8 cellular contexts compared by ENCODE assay signal in genomic region chr14:73026243-73026844, GRCh38. TPM values are rescaled to one million over a fixed set of nuclear protein-coding genes. Genes with fewer than 3 reads are reported as not detected.
DNase-seq lines count a peak whose midpoint lies in the region; ATAC-seq, FAIRE-seq and TF ChIP-seq lines count a peak whose summit lies in the region.

No MANE protein-coding gene starts in this region.

- TF ChIP-seq POLR2A in H54 (IDR thresholded peaks at IDR 0.05; ENCODE audit: low read depth, low read length), result no peak

- FAIRE-seq in H54 (lab: Jason Lieb, UNC), result no peak

- peak overlapping the region; percentile 92 for H3K4me3 Mint-ChIP-seq in activated CD4-positive, alpha-beta memory T cell treated with anti-CD3 and anti-CD28 coated beads, Interleukin-2, amount 10 ng/mL, durations not matched to agents 7 days and 5 days

- H3K27ac Mint-ChIP-seq in activated CD4-positive, alpha-beta memory T cell treated with anti-CD3 and anti-CD28 coated beads, Interleukin-2, amount 10 ng/mL, durations not matched to agents 7 days and 5 days, result peak overlapping the region; percentile 75

- POLR2A ChIA-PET in activated CD4-positive, alpha-beta memory T cell treated with anti-CD3 and anti-CD28 coated beads, Interleukin-2, amount 10 ng/mL, durations not matched to agents 7 days and 5 days (lab: Charles Lee), result interaction anchor here (0.8 to 3.3 kb wide), 7 partner anchors 12 to 464 kb away, joined by 3 to 65 read pairs (median 4); partner anchors contain the start of genes NUMB, RBM25 and RIOX1

- intact Hi-C loops in cardiac septum (cut with DNase I), result loop anchor here (2.0 to 5.0 kb wide), 2 partner anchors 32 to 111 kb away; partner anchors contain the start of genes PSEN1 and RBM25

- peaks cover 30% of the 10 kb centered on the region for H3K36me3 Mint-ChIP-seq in activated CD4-positive, alpha-beta memory T cell treated with anti-CD3 and anti-CD28 coated beads, Interleukin-2, amount 10 ng/mL, durations not matched to agents 7 days and 5 days (ENCODE audit: low read depth)

- H3K4me3 ChIP-seq in skeletal muscle cell (ENCODE audit: low read depth, low read length), result peak overlapping the region; percentile 79

- DNase-seq in H54 (ENCODE audit: insufficient read length, low spot score), result peak; percentile 20
- DNase-seq in activated CD4-positive, alpha-beta memory T cell treated with anti-CD3 and anti-CD28 coated beads, Interleukin-2, amount 10 ng/mL, durations not matched to agents 7 days and 5 days, result no peak
- DNase-seq in cardiac septum (ENCODE audit: low spot score), result peak; percentile 74
- no peak for DNase-seq in skeletal muscle cell (ENCODE audit: low read depth)

- H3K27me3 Mint-ChIP-seq in activated CD4-positive, alpha-beta memory T cell treated with anti-CD3 and anti-CD28 coated beads, Interleukin-2, amount 10 ng/mL, durations not matched to agents 7 days and 5 days, result no peaks in the 10 kb centered on the region

- ATAC-seq in HG03457 (IDR thresholded peaks at IDR 0.05; ENCODE audit: unreplicated experiment) (no peak), HG03432 (IDR thresholded peaks at IDR 0.05; ENCODE audit: unreplicated experiment) (no peak), HG02763 (IDR thresholded peaks at IDR 0.05; ENCODE audit: unreplicated experiment) (no peak), HG02970 (IDR thresholded peaks at IDR 0.05; ENCODE audit: low FRiP score, unreplicated experiment) (no peak)

- CTCF ChIA-PET in activated CD4-positive, alpha-beta memory T cell treated with anti-CD3 and anti-CD28 coated beads, Interleukin-2, amount 10 ng/mL, durations not matched to agents 7 days and 5 days (lab: Charles Lee), result interaction anchor here (0.9 kb wide), 1 partner anchor 32 kb away, joined by 8 read pairs; the partner anchor contains the start of gene RBM25

- H3K9me3 Mint-ChIP-seq in activated CD4-positive, alpha-beta memory T cell treated with anti-CD3 and anti-CD28 coated beads, Interleukin-2, amount 10 ng/mL, durations not matched to agents 7 days and 5 days, result no peaks in the 10 kb centered on the region

- H3K4me1 Mint-ChIP-seq in activated CD4-positive, alpha-beta memory T cell treated with anti-CD3 and anti-CD28 coated beads, Interleukin-2, amount 10 ng/mL, durations not matched to agents 7 days and 5 days, result peaks cover 53% of the 10 kb centered on the region

RNA-seq across cellular contexts. Expression of gene ZFYVE1, which starts 0.6 kb away (rescaled TPM):
- total RNA-seq in activated CD4-positive, alpha-beta memory T cell treated with anti-CD3 and anti-CD28 coated beads, Interleukin-2, amount 10 ng/mL, durations not matched to agents 7 days and 5 days, result 10 to 100 TPM; 17.8 to 18.4 TPM
- total RNA-seq in cardiac septum, result 12.1 TPM

RNA-seq across cellular contexts. Expression of gene RBM25, which starts 32.0 kb away (rescaled TPM):
- 10 to 100 TPM; 86.9 TPM for total RNA-seq in activated CD4-positive, alpha-beta memory T cell treated with anti-CD3 and anti-CD28 coated beads, Interleukin-2, amount 10 ng/mL, durations not matched to agents 7 days and 5 days
- total RNA-seq in cardiac septum, result 42.5 TPM

Comparison
In these comparisons a context has a peak if more than half of its experiments do, and no peak if none do; other contexts are left out.
1. DNase-seq: peak in H54 (single experiment) and cardiac septum (single experiment); none in activated CD4-positive, alpha-beta memory T cell treated with anti-CD3 and anti-CD28 coated beads, Interleukin-2, amount 10 ng/mL, durations not matched to agents 7 days and 5 days (single experiment) and skeletal muscle cell (single experiment).